24 cellular contexts compared by ENCODE assay signal in genomic region chr2:17803492-17803891, GRCh38. TPM values are rescaled to one million over a fixed set of nuclear protein-coding genes. Genes with fewer than 3 reads are reported as not detected.
"Had no signal": no experiment of that assay in that cellular context is flagged by ENCODE, and none has a peak within 500 bp of the region (broad histone marks: within the 10 kb centered on the region; RNA-seq: fewer than 3 reads in every experiment).

No MANE protein-coding gene starts in this region.

- ATAC-seq: esophagus mucosa, left lobe of liver, natural killer cell had no signal

- H3K27ac ChIP-seq: adrenal gland, ascending aorta, brain microvascular endothelial cell, upper lobe of left lung, WERI-Rb-1 had no signal

- H3K9me3 ChIP-seq: adrenal gland, ascending aorta, upper lobe of left lung had no signal

- H3K9me3 Mint-ChIP-seq: natural killer cell; T-helper 2 cell treated with Interferon-gamma antibody and Interleukin-4, amounts not matched to agents 5 μg/mL and 100 μg/mL, for 36 hours had no signal

- H3K27me3 ChIP-seq: adrenal gland, ascending aorta, brain microvascular endothelial cell, upper lobe of left lung had no signal

- DNase-seq: activated naive CD4-positive, alpha-beta T cell; activated T-cell treated with anti-CD3 and anti-CD28 coated beads, Interleukin-2, amount 50 U/mL, for 1 hour; adrenal gland; brain microvascular endothelial cell; caudate nucleus; effector memory CD4-positive, alpha-beta T cell; foreskin melanocyte; kidney; natural killer cell; retina; stimulated activated CD4-positive, alpha-beta T cell treated with anti-CD3 and anti-CD28 coated beads, Interleukin-2, amount 100 ng/mL, for 48 hours; stimulated activated CD8-positive, alpha-beta memory T cell treated with anti-CD3 and anti-CD28 coated beads, Interleukin-4, amount 100 ng/mL, for 48 hours; stimulated activated naive CD4-positive, alpha-beta T cell treated with Interleukin-2 at 50 U/mL for 16 hours; upper lobe of left lung; WERI-Rb-1 had no signal

- H3K4me1 ChIP-seq: adrenal gland, ascending aorta had no signal

- H3K27ac Mint-ChIP-seq: activated naive CD8-positive, alpha-beta T cell; natural killer cell; progenitor cell of endocrine pancreas; T-helper 2 cell treated with Interferon-gamma antibody and Interleukin-4, amounts not matched to agents 5 μg/mL and 100 μg/mL, for 36 hours had no signal

- H3K4me1 Mint-ChIP-seq: natural killer cell had no signal

- H3K4me3 ChIP-seq: adrenal gland, ascending aorta, lung, upper lobe of left lung had no signal

- H3K4me3 Mint-ChIP-seq: activated naive CD8-positive, alpha-beta T cell; natural killer cell; T-helper 2 cell treated with Interferon-gamma antibody and Interleukin-4, amounts not matched to agents 5 μg/mL and 100 μg/mL, for 36 hours had no signal

- H3K36me3 Mint-ChIP-seq: activated naive CD8-positive, alpha-beta T cell; natural killer cell had no signal

- H3K36me3 ChIP-seq: adrenal gland, ascending aorta, brain microvascular endothelial cell, upper lobe of left lung, WERI-Rb-1 had no signal

RNA-seq across cellular contexts. Expression of gene MSGN1, which starts 12.8 kb away (rescaled TPM):
- total RNA-seq: adrenal gland, ascending aorta, dermis microvascular lymphatic vessel endothelial cell, esophagus mucosa, kidney, left lobe of liver, lung, natural killer cell, osteoblast, progenitor cell of endocrine pancreas, upper lobe of left lung had no signal

RNA-seq across cellular contexts. Expression of gene GEN1, which starts 49.6 kb away (rescaled TPM):
- total RNA-seq: ascending aorta had no signal
